8 cellular contexts compared by ENCODE assay signal in the genomic region with DNA sequence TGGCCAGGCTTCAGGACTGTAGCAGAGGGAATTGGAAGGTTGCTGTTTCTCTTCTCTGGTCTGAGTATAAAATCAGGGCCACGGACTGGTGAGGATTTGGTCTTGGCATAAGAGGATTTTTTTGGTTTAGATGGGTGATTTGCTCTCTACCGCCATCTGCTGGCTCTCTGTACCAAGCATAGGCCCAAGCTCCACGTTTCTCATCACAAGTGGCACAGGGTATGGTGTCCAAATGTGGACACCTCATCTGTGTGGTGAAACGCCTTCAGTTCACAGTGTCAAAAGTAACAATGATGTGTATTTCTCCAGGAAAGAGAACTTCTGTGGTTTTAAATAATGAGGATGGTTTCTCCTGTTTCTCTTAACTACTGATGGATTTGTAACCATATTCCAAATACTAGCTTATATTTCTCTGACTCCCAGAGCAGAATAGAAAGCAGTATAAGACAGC.
DNase-seq lines count a peak whose midpoint lies in the region; ATAC-seq and TF ChIP-seq lines count a peak whose summit lies in the region.

No MANE protein-coding gene starts in this region.

- no peak overlapping the region for H3K27ac Mint-ChIP-seq in endothelial cell (ENCODE audit: unreplicated experiment)

- H3K36me3 Mint-ChIP-seq in endothelial cell (ENCODE audit: low read depth, unreplicated experiment), result no peaks in the 10 kb centered on the region

- ATAC-seq in GM18511 (IDR thresholded peaks at IDR 0.05; ENCODE audit: unreplicated experiment), result peak; percentile 85
- ATAC-seq in HG03378 (IDR thresholded peaks at IDR 0.05; ENCODE audit: unreplicated experiment), result peak; percentile 81

- peaks cover 2% of the 10 kb centered on the region for H3K27me3 Mint-ChIP-seq in endothelial cell (ENCODE audit: unreplicated experiment)

- DNase-seq in AG09309 (ENCODE audit: low read depth) (peak; percentile 40), NCI-H774 (lab: John Stamatoyannopoulos, UW) (peak; percentile 61), endothelial cell (ENCODE audit: low spot score) (peak; percentile 73), myocyte (ENCODE audit: low read depth) (peak; percentile 88)
- peak in 2 of 3 experiments; percentile 27 to 32 for DNase-seq in activated CD8-positive, alpha-beta memory T cell treated with anti-CD3 and anti-CD28 coated beads for 48 hours (ENCODE audit: low read depth in 2 of 3, low spot score in 2 of 3)
- DNase-seq in stimulated activated CD8-positive, alpha-beta memory T cell treated with anti-CD3 and anti-CD28 coated beads, Interleukin-7, amount 100 ng/mL, for 4 hours (ENCODE audit: low read depth in 2 of 2), result peak; percentile 15 to 17

- peaks cover 3% of the 10 kb centered on the region for H3K4me1 Mint-ChIP-seq in endothelial cell (ENCODE audit: unreplicated experiment)

- peak; percentile 92 for TF ChIP-seq CTCF in AG09309 (IDR thresholded peaks at IDR 0.05; ENCODE audit: control insufficient read depth, insufficient read depth, low read depth, low read length, missing control alignments)
- TF ChIP-seq CTCF in endothelial cell (IDR thresholded peaks at IDR 0.05; ENCODE audit: unreplicated experiment), result peak; percentile 82

- no peaks in the 10 kb centered on the region for H3K9me3 Mint-ChIP-seq in endothelial cell (ENCODE audit: unreplicated experiment)

- H3K4me3 Mint-ChIP-seq in endothelial cell (ENCODE audit: unreplicated experiment), result no peak overlapping the region

- no peak overlapping the region for H3K4me3 ChIP-seq in AG09309 (ENCODE audit: control insufficient read depth, low read depth, low read length)

Comparison
In these comparisons a context has a peak if more than half of its experiments do, and no peak if none do; other contexts are left out.
1. DNase-seq: peak in every context shown above with its lines; median percentile 88 in myocyte; 73 in endothelial cell; 61 in NCI-H774; 40 in AG09309; 30 in activated CD8-positive, alpha-beta memory T cell treated with anti-CD3 and anti-CD28 coated beads for 48 hours; 16 in stimulated activated CD8-positive, alpha-beta memory T cell treated with anti-CD3 and anti-CD28 coated beads, Interleukin-7, amount 100 ng/mL, for 4 hours.